In genomic region chr2:42928692-42929576, GRCh38 we compare ENCODE assay signal across 8 cellular contexts.
DNase-seq lines count a peak whose midpoint lies in the region; ATAC-seq and TF ChIP-seq lines count a peak whose summit lies in the region.

No MANE protein-coding gene starts in this region.

- H3K79me2 ChIP-seq in neural progenitor cell (ENCODE audit: low read depth), result no peaks in the 10 kb centered on the region

- H3K4me3 Mint-ChIP-seq in endothelial cell (ENCODE audit: unreplicated experiment) (no peak overlapping the region), neural progenitor cell (peak overlapping the region; percentile 63)

- H3K36me3 Mint-ChIP-seq in endothelial cell (ENCODE audit: low read depth, unreplicated experiment) (no peaks in the 10 kb centered on the region), neural progenitor cell (no peaks in the 10 kb centered on the region)

- H3K9ac ChIP-seq in neural progenitor cell, result no peak overlapping the region

- peak overlapping the region; percentile 74 for H3K27ac ChIP-seq in neural progenitor cell

- peaks cover 80% of the 10 kb centered on the region for H3K4me1 ChIP-seq in neural progenitor cell

- H3K4me1 Mint-ChIP-seq in endothelial cell (ENCODE audit: unreplicated experiment), result peaks cover 71% of the 10 kb centered on the region
- peaks cover 85% of the 10 kb centered on the region for H3K4me1 Mint-ChIP-seq in neural progenitor cell

- no peaks in the 10 kb centered on the region for H3K9me3 Mint-ChIP-seq in endothelial cell (ENCODE audit: unreplicated experiment)
- H3K9me3 Mint-ChIP-seq in neural progenitor cell, result no peaks in the 10 kb centered on the region

- H3K27me3 ChIP-seq in neural progenitor cell, result no peaks in the 10 kb centered on the region

- H3K27me3 Mint-ChIP-seq in endothelial cell (ENCODE audit: unreplicated experiment) (peaks cover 15% of the 10 kb centered on the region), neural progenitor cell (ENCODE audit: insufficient read depth, low read depth) (peaks cover 5% of the 10 kb centered on the region)

- H2AFZ ChIP-seq in neural progenitor cell (replicated peaks), result no peak overlapping the region

- H3F3A ChIP-seq in neural progenitor cell (ENCODE audit: low read depth), result peaks cover 89% of the 10 kb centered on the region

- ATAC-seq in HG03095 (IDR thresholded peaks at IDR 0.05; ENCODE audit: unreplicated experiment) (no peak), HG02588 (IDR thresholded peaks at IDR 0.05; ENCODE audit: unreplicated experiment) (no peak)

- TF ChIP-seq CTCF in GM12873 (IDR thresholded peaks at IDR 0.05; ENCODE audit: insufficient read depth, low read depth, low read length, missing control alignments), result peak; percentile 46
- peak; percentile 78 for TF ChIP-seq CTCF in endothelial cell (IDR thresholded peaks at IDR 0.05; ENCODE audit: unreplicated experiment)
- TF ChIP-seq CTCF in neural progenitor cell (IDR thresholded peaks at IDR 0.05), result peak; percentile 67

- DNase-seq in NCI-H82 treated with DMSO at 0.1 percent for 48 hours (lab: John Stamatoyannopoulos, UW; ENCODE audit: unreplicated experiment), result peak; percentile 83
- DNase-seq in endothelial cell (ENCODE audit: low spot score), result peak; percentile 39
- DNase-seq in neural progenitor cell (ENCODE audit: low spot score), result peak; percentile 76
- DNase-seq in NCI-H526 treated with DMSO at 0.1 percent for 48 hours (lab: John Stamatoyannopoulos, UW), result no peak
- no peak for DNase-seq in ecto neural progenitor cell (ENCODE audit: low spot score)

- H3K4me2 ChIP-seq in neural progenitor cell, result peak overlapping the region; percentile 21

- no peaks in the 10 kb centered on the region for H3K36me3 ChIP-seq in neural progenitor cell

- H3K27ac Mint-ChIP-seq in endothelial cell (ENCODE audit: unreplicated experiment) (peak overlapping the region; percentile 98), neural progenitor cell (peak overlapping the region; percentile 98)

- no peaks in the 10 kb centered on the region for H4K20me1 ChIP-seq in neural progenitor cell (ENCODE audit: low read depth)

- no peaks in the 10 kb centered on the region for H3K9me3 ChIP-seq in neural progenitor cell (ENCODE audit: low read depth)

- H3K4me3 ChIP-seq in neural progenitor cell, result no peak overlapping the region

Comparison
In these comparisons a context has a peak if more than half of its experiments do, and no peak if none do; other contexts are left out.
1. DNase-seq: peak in NCI-H82 treated with DMSO at 0.1 percent for 48 hours (single experiment), endothelial cell (single experiment) and neural progenitor cell (single experiment); none in NCI-H526 treated with DMSO at 0.1 percent for 48 hours (single experiment) and ecto neural progenitor cell (single experiment).
2. Peak in every context shown above with its lines, with median percentiles within 50 percentile points of each other: CTCF ChIP-seq.